In genomic region chr16:56631832-56632159, GRCh38 we compare ENCODE assay signal across 1 cellular context.
TF ChIP-seq lines count a peak whose summit lies in the region.

No MANE protein-coding gene starts in this region.

TF ChIP-seq in GM12878, 131 proteins besides CTCF, POLR2A, EP300 and RAD21:
- TF ChIP-seq STAT1 (conservative IDR thresholded peaks at IDR 0.05), result no peak
- TF ChIP-seq CBX3 (IDR thresholded peaks at IDR 0.05; ENCODE audit: borderline replicate concordance, low read depth), result no peak
- TF ChIP-seq RB1 (IDR thresholded peaks at IDR 0.05; ENCODE audit: borderline replicate concordance), result no peak
- TF ChIP-seq ZNF274 (IDR thresholded peaks at IDR 0.05; ENCODE audit: insufficient read depth, insufficient read length), result no peak
- no peak for TF ChIP-seq ZNF622 (IDR thresholded peaks at IDR 0.05)
- no peak for TF ChIP-seq TCF3 (IDR thresholded peaks at IDR 0.05; ENCODE audit: borderline replicate concordance, insufficient read depth, low read depth, low read length)
- no peak for TF ChIP-seq MYB (IDR thresholded peaks at IDR 0.05; ENCODE audit: borderline replicate concordance, low read depth, low read length)
- TF ChIP-seq EGR1 (IDR thresholded peaks at IDR 0.05; ENCODE audit: borderline replicate concordance in 1 of 2, low read depth in 2 of 2, low read length in 2 of 2), result no peak
- no peak for TF ChIP-seq MXI1 (IDR thresholded peaks at IDR 0.05; ENCODE audit: low read depth, low read length)
- TF ChIP-seq SREBF1 (IDR thresholded peaks at IDR 0.05; ENCODE audit: low read length), result no peak
